28 cellular contexts compared by ENCODE assay signal in genomic region chr19:37809366-37809765, GRCh38.
"Had no signal": no experiment of that assay in that cellular context is flagged by ENCODE, and none has a peak within 500 bp of the region (broad histone marks: within the 10 kb centered on the region; RNA-seq: fewer than 3 reads in every experiment).

No MANE protein-coding gene starts in this region.

- H3K27me3 ChIP-seq: neural progenitor cell, ovary, right lobe of liver, sigmoid colon, stomach, suprapubic skin, testis, tibial artery, transverse colon, upper lobe of left lung, vagina had no signal

- ATAC-seq: naive thymus-derived CD4-positive, alpha-beta T cell; natural killer cell; psoas muscle; right cardiac atrium; right lobe of liver; stimulated activated effector memory CD8-positive, alpha-beta T cell treated with anti-CD3 and anti-CD28 coated beads, Interleukin-12 subunit alpha, Interleukin-12 subunit beta, amount 100 ng/mL, for 72 hours; stimulated activated naive B cell treated with anti-CD40 and anti-IgM and Interleukin-4, amounts not matched to agents 10 μg/mL and 1 μg/mL and 100 μg/mL, for 72 hours had no signal

- H3K27ac ChIP-seq: neural progenitor cell, ovary, parathyroid adenoma, psoas muscle, right lobe of liver, sigmoid colon, stomach, suprapubic skin, testis, tibial artery, transverse colon, upper lobe of left lung, vagina had no signal

- H3K4me2 ChIP-seq: neural progenitor cell had no signal

- H3K4me3 ChIP-seq: neural progenitor cell, ovary, psoas muscle, right lobe of liver, sigmoid colon, stomach, suprapubic skin, testis, tibial artery, transverse colon, upper lobe of left lung, vagina had no signal

- H3K9ac ChIP-seq: neural progenitor cell, parathyroid adenoma had no signal

- FAIRE-seq: small intestine, urothelium cell line had no signal

- DNase-seq: naive thymus-derived CD4-positive, alpha-beta T cell; natural killer cell; occipital lobe; ovary; posterior cingulate gyrus; psoas muscle; right cardiac atrium; right lobe of liver; sigmoid colon; small intestine; stimulated activated CD4-positive, alpha-beta T cell treated with anti-CD3 and anti-CD28 coated beads, Interleukin-15, amount 100 ng/mL, for 24 hours; stimulated activated CD4-positive, alpha-beta T cell treated with anti-CD3 and anti-CD28 coated beads, Interleukin-2, amount 100 ng/mL, for 24 hours; stimulated activated CD4-positive, alpha-beta T cell treated with anti-CD3 and anti-CD28 coated beads, Interleukin-2, amount 100 ng/mL, for 48 hours; stimulated activated CD4-positive, alpha-beta T cell treated with anti-CD3 and anti-CD28 coated beads, Interleukin-4, amount 100 ng/mL, for 24 hours; stimulated activated naive B cell treated with anti-CD40 and anti-IgM and Interleukin-4, amounts not matched to agents 10 μg/mL and 1 μg/mL and 100 μg/mL, for 72 hours; stimulated activated naive CD4-positive, alpha-beta T cell treated with Interleukin-2 at 50 U/mL for 16 hours; stomach; substantia nigra; testis; tibial artery; transverse colon had no signal

- H3K9me3 ChIP-seq: testis had no signal

- H3K36me3 ChIP-seq: neural progenitor cell, ovary, right lobe of liver, suprapubic skin, upper lobe of left lung had no signal

- H3K4me1 ChIP-seq: neural progenitor cell, parathyroid adenoma, psoas muscle, right lobe of liver, sigmoid colon, stomach, suprapubic skin, testis, tibial artery, transverse colon, upper lobe of left lung, vagina had no signal
